In the genomic region with DNA sequence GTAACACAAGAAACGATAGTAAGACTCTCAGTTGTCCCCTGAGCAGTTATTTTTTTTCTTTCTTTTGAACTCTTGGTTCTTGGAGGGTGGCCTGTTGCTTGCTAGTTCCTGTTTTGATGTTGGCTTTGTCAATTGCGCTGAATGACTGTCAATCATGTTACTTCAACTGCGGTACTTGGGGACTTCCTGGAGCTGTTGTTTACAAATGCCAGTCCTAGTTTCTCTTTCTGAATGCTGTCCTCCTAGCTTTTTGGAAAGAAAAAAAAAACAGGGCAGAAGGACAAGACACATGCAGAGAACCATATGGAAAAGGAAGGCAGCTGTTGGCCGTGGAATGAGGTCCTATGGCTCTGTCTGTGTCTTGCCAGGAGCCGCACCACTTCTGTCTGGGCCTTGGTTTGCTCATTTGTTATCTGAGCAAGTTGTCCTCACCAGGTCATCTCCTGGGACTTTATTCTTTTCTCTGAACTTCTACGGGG, we compare ENCODE assay signal across 8 cellular contexts. TPM values are rescaled to one million over a fixed set of nuclear protein-coding genes. Genes with fewer than 3 reads are reported as not detected.
DNase-seq lines count a peak whose midpoint lies in the region; ATAC-seq lines count a peak whose summit lies in the region.

No MANE protein-coding gene starts in this region.

- ATAC-seq in GM19372 (IDR thresholded peaks at IDR 0.05; ENCODE audit: low read depth, unreplicated experiment) (peak; percentile 57), HG03378 (IDR thresholded peaks at IDR 0.05; ENCODE audit: unreplicated experiment) (peak; percentile 68)

- peak overlapping the region in 1 of 2 donors; percentile 31 for H3K4me3 ChIP-seq in CD4-positive, alpha-beta memory T cell (ENCODE audit: low read length in 2 of 2)
- H3K4me3 ChIP-seq in rectal smooth muscle tissue (ENCODE audit: low read length), result no peak overlapping the region

- peak; percentile 85 to 91 (median 87) for DNase-seq in CD4-positive, alpha-beta memory T cell
- DNase-seq in T-helper 2 cell treated with Interferon-gamma antibody and Interleukin-4, amounts not matched to agents 5 μg/mL and 100 μg/mL, for 36 hours (ENCODE audit: low spot score), result peak; percentile 56
- DNase-seq in epithelial cell of prostate (ENCODE audit: low read depth, low spot score), result no peak
- DNase-seq in NCI-H82 treated with DMSO at 0.1 percent for 48 hours (lab: John Stamatoyannopoulos, UW; ENCODE audit: unreplicated experiment), result no peak
- no peak for DNase-seq in SHP77 treated with DMSO at 0.1 percent for 48 hours (lab: John Stamatoyannopoulos, UW)

- POLR2A ChIA-PET in CD4-positive, alpha-beta memory T cell (lab: Charles Lee; ENCODE audit: partially characterized antibody), result interaction anchor here (0.9 to 5.2 kb wide), 13 partner anchors 9 to 114 kb away, joined by 3 to 89 read pairs (median 8); partner anchors contain the start of genes BBIP1 and SHOC2

- no peaks in the 10 kb centered on the region for H3K27me3 Mint-ChIP-seq in CD4-positive, alpha-beta memory T cell
- H3K27me3 Mint-ChIP-seq in T-helper 2 cell treated with Interferon-gamma antibody and Interleukin-4, amounts not matched to agents 5 μg/mL and 100 μg/mL, for 36 hours (ENCODE audit: low read depth), result no peaks in the 10 kb centered on the region

- H3K4me1 Mint-ChIP-seq in CD4-positive, alpha-beta memory T cell, result peaks cover 78 to 100% (median 93%) of the 10 kb centered on the region in 4 donors
- peaks cover 84% of the 10 kb centered on the region for H3K4me1 Mint-ChIP-seq in T-helper 2 cell treated with Interferon-gamma antibody and Interleukin-4, amounts not matched to agents 5 μg/mL and 100 μg/mL, for 36 hours (ENCODE audit: low read depth)

- H3K9me3 ChIP-seq in CD4-positive, alpha-beta memory T cell (ENCODE audit: control insufficient read depth in 1 of 2, low read length in 2 of 2), result no peaks in the 10 kb centered on the region

- no peaks in the 10 kb centered on the region for H3K36me3 ChIP-seq in CD4-positive, alpha-beta memory T cell (ENCODE audit: insufficient read depth, low read length)
- H3K36me3 ChIP-seq in rectal smooth muscle tissue (ENCODE audit: control insufficient read depth, insufficient read depth, low read length), result no peaks in the 10 kb centered on the region

- H3K4me3 Mint-ChIP-seq in CD4-positive, alpha-beta memory T cell, result peak overlapping the region; percentile 81 to 93 (median 86)
- peak overlapping the region; percentile 84 for H3K4me3 Mint-ChIP-seq in T-helper 2 cell treated with Interferon-gamma antibody and Interleukin-4, amounts not matched to agents 5 μg/mL and 100 μg/mL, for 36 hours

- H3K27me3 ChIP-seq in CD4-positive, alpha-beta memory T cell (ENCODE audit: insufficient read depth, low read length), result no peaks in the 10 kb centered on the region
- H3K27me3 ChIP-seq in rectal smooth muscle tissue (ENCODE audit: control insufficient read depth, insufficient read depth, low read length), result no peaks in the 10 kb centered on the region

- intact Hi-C loops in CD4-positive, alpha-beta memory T cell (cut with micrococcal nuclease), result loop anchor here (1.0 to 5.0 kb wide), 4 partner anchors 8 to 362 kb away; no protein-coding TSS in a partner anchor

- H3K9ac ChIP-seq in rectal smooth muscle tissue (ENCODE audit: low read length), result no peak overlapping the region

- peak overlapping the region; percentile 91 to 100 (median 99) for H3K27ac Mint-ChIP-seq in CD4-positive, alpha-beta memory T cell
- peak overlapping the region; percentile 92 for H3K27ac Mint-ChIP-seq in T-helper 2 cell treated with Interferon-gamma antibody and Interleukin-4, amounts not matched to agents 5 μg/mL and 100 μg/mL, for 36 hours

- H3K27ac ChIP-seq in CD4-positive, alpha-beta memory T cell (ENCODE audit: low read depth, low read length), result peak overlapping the region; percentile 98
- H3K27ac ChIP-seq in epithelial cell of prostate, result peak overlapping the region; percentile 82
- H3K27ac ChIP-seq in rectal smooth muscle tissue (ENCODE audit: low read depth, low read length), result peak overlapping the region; percentile 66

- H3K36me3 Mint-ChIP-seq in CD4-positive, alpha-beta memory T cell, result peaks cover 3 to 5% of the 10 kb centered on the region in 2 donors
- H3K36me3 Mint-ChIP-seq in T-helper 2 cell treated with Interferon-gamma antibody and Interleukin-4, amounts not matched to agents 5 μg/mL and 100 μg/mL, for 36 hours (ENCODE audit: low read depth), result peaks cover 6% of the 10 kb centered on the region

- peaks cover 99% of the 10 kb centered on the region for H3K4me1 ChIP-seq in CD4-positive, alpha-beta memory T cell (ENCODE audit: insufficient read depth, low read length)
- H3K4me1 ChIP-seq in rectal smooth muscle tissue (ENCODE audit: control insufficient read depth, insufficient read depth, low read length), result peaks cover 12% of the 10 kb centered on the region

- H3K9me3 Mint-ChIP-seq in CD4-positive, alpha-beta memory T cell, result no peaks in the 10 kb centered on the region
- H3K9me3 Mint-ChIP-seq in T-helper 2 cell treated with Interferon-gamma antibody and Interleukin-4, amounts not matched to agents 5 μg/mL and 100 μg/mL, for 36 hours, result no peaks in the 10 kb centered on the region

- CTCF ChIA-PET in CD4-positive, alpha-beta memory T cell (lab: Charles Lee; ENCODE audit: partially characterized antibody), result interaction anchor here (0.7 to 1.8 kb wide), 8 partner anchors 9 to 62 kb away, joined by 3 to 7 read pairs (median 4); no protein-coding TSS in a partner anchor

RNA-seq across cellular contexts. Expression of gene PDCD4, which starts 7.0 kb away (rescaled TPM):
- total RNA-seq in CD4-positive, alpha-beta memory T cell, result 100 to 1,000 TPM; 358 to 376 TPM
- 100 to 1,000 TPM; 329 to 494 TPM for polyA plus RNA-seq in CD4-positive, alpha-beta memory T cell

RNA-seq across cellular contexts. Expression of gene BBIP1, which starts 54.3 kb away (rescaled TPM):
- 10 to 100 TPM; 42.9 to 46.8 TPM for total RNA-seq in CD4-positive, alpha-beta memory T cell
- 10 to 100 TPM; 24.4 to 28.5 TPM for polyA plus RNA-seq in CD4-positive, alpha-beta memory T cell

RNA-seq across cellular contexts. Expression of gene SHOC2, which starts 54.7 kb away (rescaled TPM):
- total RNA-seq in CD4-positive, alpha-beta memory T cell, result 10 to 100 TPM; 67.9 to 69.4 TPM
- 10 to 100 TPM; 49.8 to 61.3 TPM for polyA plus RNA-seq in CD4-positive, alpha-beta memory T cell

Comparison
In these comparisons a context has a peak if more than half of its experiments do, and no peak if none do; other contexts are left out.
1. DNase-seq: peak in CD4-positive, alpha-beta memory T cell (5 of 5) and T-helper 2 cell treated with Interferon-gamma antibody and Interleukin-4, amounts not matched to agents 5 μg/mL and 100 μg/mL, for 36 hours (single experiment); none in epithelial cell of prostate (single experiment), NCI-H82 treated with DMSO at 0.1 percent for 48 hours (single experiment) and SHP77 treated with DMSO at 0.1 percent for 48 hours (single experiment).
2. Peak in every context shown above with its lines, with median percentiles within 50 percentile points of each other: H3K27ac ChIP-seq.